ENCODE assay signal across 2 cellular contexts in the genomic region with DNA sequence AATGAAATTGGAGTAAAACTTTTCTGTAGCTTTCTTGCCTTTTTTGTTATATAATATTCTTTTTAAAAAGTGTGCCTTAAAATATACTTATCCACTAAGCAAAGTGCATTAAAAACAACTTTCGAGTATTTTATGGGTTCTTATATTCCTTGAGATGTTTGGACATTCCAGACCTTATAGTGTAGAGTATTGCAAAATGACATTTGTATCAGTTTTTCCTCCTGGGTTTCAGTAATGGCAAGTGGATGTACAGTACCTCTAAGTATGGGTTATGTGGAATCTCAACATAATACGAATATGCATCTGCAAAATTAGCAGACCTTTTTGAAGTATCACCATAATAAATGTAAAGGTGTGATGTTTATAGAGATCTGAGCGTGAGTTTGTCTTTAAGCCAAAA.
TF ChIP-seq lines count a peak whose summit lies in the region.

No MANE protein-coding gene starts in this region.

TF ChIP-seq in SK-N-SH, 30 proteins besides CTCF, POLR2A, EP300 and RAD21 (continued from another document):
- TF ChIP-seq, protein P1, sequence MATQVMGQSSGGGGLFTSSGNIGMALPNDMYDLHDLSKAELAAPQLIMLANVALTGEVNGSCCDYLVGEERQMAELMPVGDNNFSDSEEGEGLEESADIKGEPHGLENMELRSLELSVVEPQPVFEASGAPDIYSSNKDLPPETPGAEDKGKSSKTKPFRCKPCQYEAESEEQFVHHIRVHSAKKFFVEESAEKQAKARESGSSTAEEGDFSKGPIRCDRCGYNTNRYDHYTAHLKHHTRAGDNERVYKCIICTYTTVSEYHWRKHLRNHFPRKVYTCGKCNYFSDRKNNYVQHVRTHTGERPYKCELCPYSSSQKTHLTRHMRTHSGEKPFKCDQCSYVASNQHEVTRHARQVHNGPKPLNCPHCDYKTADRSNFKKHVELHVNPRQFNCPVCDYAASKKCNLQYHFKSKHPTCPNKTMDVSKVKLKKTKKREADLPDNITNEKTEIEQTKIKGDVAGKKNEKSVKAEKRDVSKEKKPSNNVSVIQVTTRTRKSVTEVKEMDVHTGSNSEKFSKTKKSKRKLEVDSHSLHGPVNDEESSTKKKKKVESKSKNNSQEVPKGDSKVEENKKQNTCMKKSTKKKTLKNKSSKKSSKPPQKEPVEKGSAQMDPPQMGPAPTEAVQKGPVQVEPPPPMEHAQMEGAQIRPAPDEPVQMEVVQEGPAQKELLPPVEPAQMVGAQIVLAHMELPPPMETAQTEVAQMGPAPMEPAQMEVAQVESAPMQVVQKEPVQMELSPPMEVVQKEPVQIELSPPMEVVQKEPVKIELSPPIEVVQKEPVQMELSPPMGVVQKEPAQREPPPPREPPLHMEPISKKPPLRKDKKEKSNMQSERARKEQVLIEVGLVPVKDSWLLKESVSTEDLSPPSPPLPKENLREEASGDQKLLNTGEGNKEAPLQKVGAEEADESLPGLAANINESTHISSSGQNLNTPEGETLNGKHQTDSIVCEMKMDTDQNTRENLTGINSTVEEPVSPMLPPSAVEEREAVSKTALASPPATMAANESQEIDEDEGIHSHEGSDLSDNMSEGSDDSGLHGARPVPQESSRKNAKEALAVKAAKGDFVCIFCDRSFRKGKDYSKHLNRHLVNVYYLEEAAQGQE (IDR thresholded peaks at IDR 0.05; ENCODE audit: low read depth, low read length): no peak
- no peak for TF ChIP-seq FOXJ3 (CRISPR knock-in tag; IDR thresholded peaks at IDR 0.05)
- no peak for TF ChIP-seq TAF1 (IDR thresholded peaks at IDR 0.05; ENCODE audit: borderline replicate concordance, low read depth, low read length)
- TF ChIP-seq, protein P2, sequence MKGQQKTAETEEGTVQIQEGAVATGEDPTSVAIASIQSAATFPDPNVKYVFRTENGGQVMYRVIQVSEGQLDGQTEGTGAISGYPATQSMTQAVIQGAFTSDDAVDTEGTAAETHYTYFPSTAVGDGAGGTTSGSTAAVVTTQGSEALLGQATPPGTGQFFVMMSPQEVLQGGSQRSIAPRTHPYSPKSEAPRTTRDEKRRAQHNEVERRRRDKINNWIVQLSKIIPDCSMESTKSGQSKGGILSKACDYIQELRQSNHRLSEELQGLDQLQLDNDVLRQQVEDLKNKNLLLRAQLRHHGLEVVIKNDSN (IDR thresholded peaks at IDR 0.05; ENCODE audit: borderline replicate concordance, low read depth): no peak
- no peak for TF ChIP-seq SIN3A (IDR thresholded peaks at IDR 0.05; ENCODE audit: borderline replicate concordance, low read depth, low read length)
- TF ChIP-seq GATA2 (CRISPR knock-in tag; IDR thresholded peaks at IDR 0.05): no peak
- TF ChIP-seq, protein P3, sequence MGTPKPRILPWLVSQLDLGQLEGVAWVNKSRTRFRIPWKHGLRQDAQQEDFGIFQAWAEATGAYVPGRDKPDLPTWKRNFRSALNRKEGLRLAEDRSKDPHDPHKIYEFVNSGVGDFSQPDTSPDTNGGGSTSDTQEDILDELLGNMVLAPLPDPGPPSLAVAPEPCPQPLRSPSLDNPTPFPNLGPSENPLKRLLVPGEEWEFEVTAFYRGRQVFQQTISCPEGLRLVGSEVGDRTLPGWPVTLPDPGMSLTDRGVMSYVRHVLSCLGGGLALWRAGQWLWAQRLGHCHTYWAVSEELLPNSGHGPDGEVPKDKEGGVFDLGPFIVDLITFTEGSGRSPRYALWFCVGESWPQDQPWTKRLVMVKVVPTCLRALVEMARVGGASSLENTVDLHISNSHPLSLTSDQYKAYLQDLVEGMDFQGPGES (IDR thresholded peaks at IDR 0.05; ENCODE audit: low read depth, low read length): no peak
- no peak for TF ChIP-seq MEF2A (IDR thresholded peaks at IDR 0.05; ENCODE audit: borderline replicate concordance, low read depth)
- no peak for TF ChIP-seq EZH2phosphoT487 (IDR thresholded peaks at IDR 0.05; ENCODE audit: borderline replicate concordance, low read depth)
- TF ChIP-seq RCOR1 (IDR thresholded peaks at IDR 0.05; ENCODE audit: low read length): no peak
- TF ChIP-seq GABPA (IDR thresholded peaks at IDR 0.05; ENCODE audit: low read depth): no peak
- TF ChIP-seq, protein P4, sequence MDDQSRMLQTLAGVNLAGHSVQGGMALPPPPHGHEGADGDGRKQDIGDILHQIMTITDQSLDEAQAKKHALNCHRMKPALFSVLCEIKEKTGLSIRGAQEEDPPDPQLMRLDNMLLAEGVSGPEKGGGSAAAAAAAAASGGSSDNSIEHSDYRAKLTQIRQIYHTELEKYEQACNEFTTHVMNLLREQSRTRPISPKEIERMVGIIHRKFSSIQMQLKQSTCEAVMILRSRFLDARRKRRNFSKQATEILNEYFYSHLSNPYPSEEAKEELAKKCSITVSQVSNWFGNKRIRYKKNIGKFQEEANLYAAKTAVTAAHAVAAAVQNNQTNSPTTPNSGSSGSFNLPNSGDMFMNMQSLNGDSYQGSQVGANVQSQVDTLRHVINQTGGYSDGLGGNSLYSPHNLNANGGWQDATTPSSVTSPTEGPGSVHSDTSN (IDR thresholded peaks at IDR 0.05): no peak

TF ChIP-seq in SK-N-SH treated with all-trans-retinoic acid at 6 μM for 48 hours, 23 proteins besides CTCF, POLR2A, EP300 and RAD21 (continued from another document):
- TF ChIP-seq, protein P5, sequence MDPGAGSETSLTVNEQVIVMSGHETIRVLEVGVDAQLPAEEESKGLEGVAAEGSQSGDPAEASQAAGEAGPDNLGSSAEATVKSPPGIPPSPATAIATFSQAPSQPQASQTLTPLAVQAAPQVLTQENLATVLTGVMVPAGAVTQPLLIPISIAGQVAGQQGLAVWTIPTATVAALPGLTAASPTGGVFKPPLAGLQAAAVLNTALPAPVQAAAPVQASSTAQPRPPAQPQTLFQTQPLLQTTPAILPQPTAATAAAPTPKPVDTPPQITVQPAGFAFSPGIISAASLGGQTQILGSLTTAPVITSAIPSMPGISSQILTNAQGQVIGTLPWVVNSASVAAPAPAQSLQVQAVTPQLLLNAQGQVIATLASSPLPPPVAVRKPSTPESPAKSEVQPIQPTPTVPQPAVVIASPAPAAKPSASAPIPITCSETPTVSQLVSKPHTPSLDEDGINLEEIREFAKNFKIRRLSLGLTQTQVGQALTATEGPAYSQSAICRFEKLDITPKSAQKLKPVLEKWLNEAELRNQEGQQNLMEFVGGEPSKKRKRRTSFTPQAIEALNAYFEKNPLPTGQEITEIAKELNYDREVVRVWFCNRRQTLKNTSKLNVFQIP (CRISPR knock-in tag; IDR thresholded peaks at IDR 0.05; ENCODE audit: borderline replicate concordance, low read depth): no peak
- no peak for TF ChIP-seq TCF4 (CRISPR knock-in tag; IDR thresholded peaks at IDR 0.05; ENCODE audit: borderline replicate concordance)
- no peak for TF ChIP-seq CSDC2 (CRISPR knock-in tag; IDR thresholded peaks at IDR 0.05)
